In genomic region chr9:130242270-130243014, GRCh38 we compare ENCODE assay signal across 1 cellular context.
TF ChIP-seq lines count a peak whose summit lies in the region.

No MANE protein-coding gene starts in this region.

TF ChIP-seq in GM23338, 12 proteins besides CTCF, POLR2A, EP300 and RAD21 (continued from another document):
- TF ChIP-seq ZNF462 (CRISPR knock-in tag; IDR thresholded peaks at IDR 0.05) = no peak
- TF ChIP-seq STAT1 (IDR thresholded peaks at IDR 0.05; ENCODE audit: unreplicated experiment) = no peak
- TF ChIP-seq ZNF331 (CRISPR knock-in tag; IDR thresholded peaks at IDR 0.05; ENCODE audit: low read depth) = no peak
- TF ChIP-seq NANOG (IDR thresholded peaks at IDR 0.05; ENCODE audit: borderline replicate concordance) = no peak
- TF ChIP-seq CREB1 (CRISPR knock-in tag; IDR thresholded peaks at IDR 0.05; ENCODE audit: low read depth) = no peak
- no peak for TF ChIP-seq EZH2phosphoT487 (IDR thresholded peaks at IDR 0.05; ENCODE audit: unreplicated experiment)
- TF ChIP-seq ETS1 (IDR thresholded peaks at IDR 0.05) = no peak
- no peak for TF ChIP-seq ZNF114 (CRISPR knock-in tag; IDR thresholded peaks at IDR 0.05)
- TF ChIP-seq EZH2 (IDR thresholded peaks at IDR 0.05; ENCODE audit: low read depth, unreplicated experiment) = no peak
- no peak for TF ChIP-seq POLR2AphosphoS5 (IDR thresholded peaks at IDR 0.05; ENCODE audit: low read depth)
